21 cellular contexts compared by ENCODE assay signal in genomic region chr3:116102037-116102436, GRCh38.
"Had no signal": no experiment of that assay in that cellular context is flagged by ENCODE, and none has a peak within 500 bp of the region (broad histone marks: within the 10 kb centered on the region; RNA-seq: fewer than 3 reads in every experiment).

No MANE protein-coding gene starts in this region.

- H3K36me3 ChIP-seq: adrenal gland, gastrocnemius medialis, neutrophil, right lobe of liver, spleen, transverse colon had no signal

- H3K4me1 ChIP-seq: adrenal gland, body of pancreas, gastrocnemius medialis, right lobe of liver, spleen, transverse colon had no signal

- H3K27ac ChIP-seq: adrenal gland, body of pancreas, gastrocnemius medialis, hepatocyte, neutrophil, right lobe of liver, spleen, transverse colon had no signal

- H3K9me3 ChIP-seq: adrenal gland, body of pancreas, gastrocnemius medialis, neutrophil, right lobe of liver, spleen, transverse colon had no signal

- ATAC-seq: body of pancreas, esophagus mucosa, gastrocnemius medialis, right lobe of liver had no signal

- H3K4me3 ChIP-seq: adrenal gland, body of pancreas, gastrocnemius medialis, hepatocyte, right lobe of liver, spleen, transverse colon had no signal

- H3K27me3 ChIP-seq: adrenal gland, body of pancreas, gastrocnemius medialis, hepatocyte, neutrophil, right lobe of liver, spleen, transverse colon had no signal

- DNase-seq: activated B cell treated with CpG ODN at 0.5 μM for 24 hours; activated CD4-positive, alpha-beta T cell treated with anti-CD3 and anti-CD28 coated beads, Interleukin-2, amount 10 ng/mL, durations not matched to agents 7 days and 5 days; activated CD8-positive, alpha-beta memory T cell treated with anti-CD3 and anti-CD28 coated beads for 24 hours; activated naive CD4-positive, alpha-beta T cell treated with anti-CD3 and anti-CD28 coated beads, Interleukin-2, amount 10 ng/mL, durations not matched to agents 7 days and 5 days; adrenal gland; body of pancreas; cerebellar nuclear complex; dermis blood vessel endothelial cell; gastrocnemius medialis; kidney glomerular epithelial cell; midbrain; naive B cell; right lobe of liver; spleen; stimulated activated CD4-positive, alpha-beta T cell treated with anti-CD3 and anti-CD28 coated beads, Interleukin-2, amount 100 ng/mL, for 24 hours; stimulated activated naive CD4-positive, alpha-beta T cell; substantia nigra; transverse colon had no signal
